In genomic region chr19:5803752-5804515, GRCh38 we compare ENCODE assay signal across 8 cellular contexts. TPM values are rescaled to one million over a fixed set of nuclear protein-coding genes. Genes with fewer than 3 reads are reported as not detected.
DNase-seq lines count a peak whose midpoint lies in the region; ATAC-seq and TF ChIP-seq lines count a peak whose summit lies in the region.

No MANE protein-coding gene starts in this region.

- no peak for TF ChIP-seq CTCF in lower leg skin (IDR thresholded peaks at IDR 0.05)

- peak; percentile 64 for ATAC-seq in HG03460 (IDR thresholded peaks at IDR 0.05; ENCODE audit: unreplicated experiment)

- DNase-seq in NCI-H187 (lab: John Stamatoyannopoulos, UW), result peak; percentile 10 to 58
- no peak for DNase-seq in NCI-H187 treated with DMSO at 0.1 percent for 48 hours (lab: John Stamatoyannopoulos, UW)
- peak; percentile 50 to 87 for DNase-seq in NCI-H526 (lab: John Stamatoyannopoulos, UW)
- DNase-seq in activated CD4-positive, alpha-beta T cell treated with anti-CD3 and anti-CD28 coated beads for 48 hours, result peak; percentile 97
- peak; percentile 55 for DNase-seq in dedifferentiated amniotic fluid mesenchymal stem cell (ENCODE audit: extremely low spot score)
- DNase-seq in lower leg skin (ENCODE audit: low spot score in 2 of 2), result peak; percentile 74 to 97
- peak; percentile 91 to 94 (median 92) for DNase-seq in stimulated activated CD4-positive, alpha-beta T cell treated with anti-CD3 and anti-CD28 coated beads, TNF-alpha, amount 100 ng/mL, for 48 hours (ENCODE audit: low read depth in 3 of 3)

- no peak overlapping the region for H3K4me3 ChIP-seq in lower leg skin (ENCODE audit: low read depth, poor library complexity, severe bottlenecking)

- 0% methylated on average over 14 to 33 of the region's 54 CpGs for WGBS in lower leg skin, 2 donors

- intact Hi-C loops in lower leg skin (cut with DNase I; ENCODE audit: low total_unique reads), result loop anchor here (10.0 kb wide), 1 partner anchor 221 kb away; no protein-coding TSS in a partner anchor

- TF ChIP-seq POLR2A in lower leg skin (IDR thresholded peaks at IDR 0.05), result no peak

RNA-seq across cellular contexts. Expression of gene NRTN, which starts 0.9 kb away (rescaled TPM):
- 1 to 10 TPM; 6.5 to 7.9 (median 7.2) TPM for total RNA-seq in lower leg skin

RNA-seq across cellular contexts. Expression of gene DUS3L, which starts 13.0 kb away (rescaled TPM):
- 100 to 1,000 TPM in 1 of 4 donors, 10 to 100 TPM in 3; 36.0 to 107 (median 67.4) TPM for total RNA-seq in lower leg skin

RNA-seq across cellular contexts. Expression of gene PRR22, which starts 19.4 kb away (rescaled TPM):
- 1 to 10 TPM in 1 of 4 donors, under 1 TPM in 3; 0.25 to 1.2 (median 0.62) TPM for total RNA-seq in lower leg skin

RNA-seq across cellular contexts. Expression of gene FUT6, which starts 35.6 kb away (rescaled TPM):
- total RNA-seq in lower leg skin, result under 1 TPM in 2 of 4 donors, not detected in 2; 0.23 to 0.29 TPM

RNA-seq across cellular contexts. Expression of gene FUT3, which starts 47.3 kb away (rescaled TPM):
- 1 to 10 TPM in 3 of 4 donors, under 1 TPM in 1; 0.76 to 3.8 (median 1.9) TPM for total RNA-seq in lower leg skin
